ENCODE assay signal across 8 cellular contexts in genomic region chr7:33107136-33108066, GRCh38. TPM values are rescaled to one million over a fixed set of nuclear protein-coding genes. Genes with fewer than 3 reads are reported as not detected.
A peak's percentile ranks its signal among the peaks of the same experiment; 100 is the strongest.
DNase-seq lines count a peak whose midpoint lies in the region; ATAC-seq and TF ChIP-seq lines count a peak whose summit lies in the region.

No MANE protein-coding gene starts in this region.

- DNase-seq in ACHN (peak; percentile 65), GF-D8 (lab: John Stamatoyannopoulos, UW) (peak; percentile 46), NCI-H526 treated with DMSO at 0.1 percent for 48 hours (lab: John Stamatoyannopoulos, UW) (peak; percentile 62), right cardiac atrium (no peak), retinal pigment epithelial cell (ENCODE audit: low read depth) (no peak)
- DNase-seq in activated naive CD8-positive, alpha-beta T cell treated with anti-CD3 and anti-CD28 coated beads for 36 hours: peak; percentile 20

- peaks cover 1% of the 10 kb centered on the region for H3K36me3 Mint-ChIP-seq in activated naive CD8-positive, alpha-beta T cell treated with anti-CD3 and anti-CD28 coated beads for 36 hours

- H3K4me3 ChIP-seq in right cardiac atrium (ENCODE audit: low read length) (peak overlapping the region; percentile 98), retinal pigment epithelial cell (ENCODE audit: low read length) (peak overlapping the region; percentile 86)

- in situ Hi-C loops in ACHN (cut with HindIII; ENCODE audit: low pct_ligation_motif_present, low pct_unique_long_range_greater_than_20kb, low sequenced_read_pairs): no loop called here

- TF ChIP-seq CTCF in retinal pigment epithelial cell (conservative IDR thresholded peaks at IDR 0.05; ENCODE audit: low read depth, low read length): peak; percentile 50

- peaks cover 2% of the 10 kb centered on the region for H3K4me1 ChIP-seq in right cardiac atrium (ENCODE audit: control insufficient read depth, insufficient read depth, low read length)

- no peaks in the 10 kb centered on the region for H3K27me3 ChIP-seq in right cardiac atrium (ENCODE audit: control insufficient read depth, insufficient read depth)

- H3K4me1 Mint-ChIP-seq in activated naive CD8-positive, alpha-beta T cell treated with anti-CD3 and anti-CD28 coated beads for 36 hours: peaks cover 27% of the 10 kb centered on the region

- H3K4me3 Mint-ChIP-seq in activated naive CD8-positive, alpha-beta T cell treated with anti-CD3 and anti-CD28 coated beads for 36 hours: peak overlapping the region; percentile 85

- H3K9me3 Mint-ChIP-seq in activated naive CD8-positive, alpha-beta T cell treated with anti-CD3 and anti-CD28 coated beads for 36 hours: no peaks in the 10 kb centered on the region

- 44% methylated on average over 7 of the region's 7 CpGs for WGBS in right cardiac atrium

- H3K27me3 Mint-ChIP-seq in activated naive CD8-positive, alpha-beta T cell treated with anti-CD3 and anti-CD28 coated beads for 36 hours: peaks cover 5% of the 10 kb centered on the region

- H3K27ac ChIP-seq in right cardiac atrium (ENCODE audit: low read length): no peak overlapping the region

- peak overlapping the region; percentile 11 for H3K27ac Mint-ChIP-seq in activated naive CD8-positive, alpha-beta T cell treated with anti-CD3 and anti-CD28 coated beads for 36 hours

- intact Hi-C loops in right cardiac atrium (cut with DNase I): loop anchor here in 2 of 4 donors (10.0 kb wide), 2 partner anchors 163 to 303 kb away; no protein-coding TSS in a partner anchor

- ATAC-seq in HG03045 (IDR thresholded peaks at IDR 0.05; ENCODE audit: unreplicated experiment): peak; percentile 30
- ATAC-seq in right cardiac atrium: peak in 1 of 2 donors; percentile 38
- no peak for ATAC-seq in GM19324 (IDR thresholded peaks at IDR 0.05; ENCODE audit: low FRiP score, unreplicated experiment)

- no peaks in the 10 kb centered on the region for H3K9me3 ChIP-seq in right cardiac atrium (ENCODE audit: control insufficient read depth, low read length)

RNA-seq across cellular contexts. Expression of gene RP9, which starts 1.8 kb away (rescaled TPM):
- total RNA-seq in activated naive CD8-positive, alpha-beta T cell treated with anti-CD3 and anti-CD28 coated beads for 36 hours: 10 to 100 TPM; 21.4 to 23.6 TPM
- total RNA-seq in right cardiac atrium: 10 to 100 TPM; 15.2 to 19.7 (median 15.6) TPM
- 16.3 TPM for polyA plus RNA-seq in right cardiac atrium

RNA-seq across cellular contexts. Expression of gene BBS9, which starts 22.0 kb away (rescaled TPM):
- 1 to 10 TPM; 4.3 to 5.9 TPM for total RNA-seq in activated naive CD8-positive, alpha-beta T cell treated with anti-CD3 and anti-CD28 coated beads for 36 hours
- total RNA-seq in right cardiac atrium: 10 to 100 TPM; 12.5 to 18.1 (median 14.3) TPM
- 4.5 TPM for polyA plus RNA-seq in right cardiac atrium

RNA-seq across cellular contexts. Expression of gene NT5C3A, which starts 44.8 kb away (rescaled TPM):
- 10 to 100 TPM; 45.3 to 48.7 TPM for total RNA-seq in activated naive CD8-positive, alpha-beta T cell treated with anti-CD3 and anti-CD28 coated beads for 36 hours
- 10 to 100 TPM; 13.9 to 21.9 (median 17.4) TPM for total RNA-seq in right cardiac atrium
- polyA plus RNA-seq in right cardiac atrium: 12.8 TPM

Comparison
In these comparisons a context has a peak if more than half of its experiments do, and no peak if none do; other contexts are left out.
1. DNase-seq: peak in ACHN (single experiment), GF-D8 (single experiment), NCI-H526 treated with DMSO at 0.1 percent for 48 hours (single experiment) and activated naive CD8-positive, alpha-beta T cell treated with anti-CD3 and anti-CD28 coated beads for 36 hours (single experiment); none in right cardiac atrium (0 of 3) and retinal pigment epithelial cell (single experiment).